In genomic region chr15:47218295-47218694, GRCh38 we compare ENCODE assay signal across 23 cellular contexts.
"Had no signal": no experiment of that assay in that cellular context is flagged by ENCODE, and none has a peak within 500 bp of the region (broad histone marks: within the 10 kb centered on the region; RNA-seq: fewer than 3 reads in every experiment).

No MANE protein-coding gene starts in this region.

- H3K4me3 Mint-ChIP-seq: activated B cell treated with CpG ODN at 0.5 μM for 24 hours; activated CD4-positive, alpha-beta T cell treated with anti-CD3 and anti-CD28 coated beads, Interleukin-2, amount 10 ng/mL, durations not matched to agents 24 days and 14 days; activated CD8-positive, alpha-beta memory T cell treated with anti-CD3 and anti-CD28 coated beads, Interleukin-2, amount 10 ng/mL, durations not matched to agents 7 days and 5 days; activated naive CD4-positive, alpha-beta T cell treated with anti-CD3 and anti-CD28 coated beads, Interleukin-2, amount 50 U/mL, for 24 hours; activated T-cell treated with anti-CD3 and anti-CD28 coated beads, Interleukin-2, amount 50 U/mL, for 24 hours; activated T-helper 1 cell treated with anti-CD3 and anti-CD28 coated beads, Interleukin-12 subunit alpha, Interleukin-12 subunit beta, Interleukin-2, Interleukin-4 antibody, amounts not matched to agents 30 ng/mL and 10 ng/mL and 1 ng/mL, durations not matched to agents 14 hours and 24 hours and 36 hours; T-helper 17 cell had no signal

- H3K4me3 ChIP-seq: PC-9 had no signal

- DNase-seq: activated B cell treated with CpG ODN at 0.5 μM for 24 hours; activated CD4-positive, alpha-beta T cell treated with anti-CD3 and anti-CD28 coated beads for 1 hour; activated CD4-positive, alpha-beta T cell treated with anti-CD3 and anti-CD28 coated beads, Interleukin-2, amount 10 ng/mL, durations not matched to agents 24 days and 14 days; activated CD4-positive, alpha-beta T cell treated with anti-CD3 and anti-CD28 coated beads, Interleukin-2, amount 50 U/mL, for 48 hours; activated CD8-positive, alpha-beta memory T cell treated with anti-CD3 and anti-CD28 coated beads, Interleukin-2, amount 10 ng/mL, durations not matched to agents 7 days and 5 days; activated effector memory CD4-positive, alpha-beta T cell treated with Interleukin-2 at 50 U/mL for 16 hours; activated naive CD4-positive, alpha-beta T cell; activated T-cell treated with anti-CD3 and anti-CD28 coated beads, Interleukin-2, amount 50 U/mL, for 24 hours; aorta; caudate nucleus; NCI-H1105 treated with DMSO at 0.1 percent for 48 hours; NCI-H1436 treated with DMSO at 0.1 percent for 48 hours; NCI-H187; NCI-H2081; NCI-H446; NCI-H524; PC-9; SHP77 treated with DMSO at 0.1 percent for 48 hours; T-helper 17 cell; T-helper 9 cell had no signal

- FAIRE-seq: TTC549 had no signal

- H3K27ac Mint-ChIP-seq: activated B cell treated with CpG ODN at 0.5 μM for 24 hours; activated CD4-positive, alpha-beta T cell treated with anti-CD3 and anti-CD28 coated beads, Interleukin-2, amount 10 ng/mL, durations not matched to agents 24 days and 14 days; activated CD8-positive, alpha-beta memory T cell treated with anti-CD3 and anti-CD28 coated beads, Interleukin-2, amount 10 ng/mL, durations not matched to agents 7 days and 5 days; activated naive CD4-positive, alpha-beta T cell treated with anti-CD3 and anti-CD28 coated beads, Interleukin-2, amount 50 U/mL, for 24 hours; activated T-cell treated with anti-CD3 and anti-CD28 coated beads, Interleukin-2, amount 50 U/mL, for 24 hours; activated T-helper 1 cell treated with anti-CD3 and anti-CD28 coated beads, Interleukin-12 subunit alpha, Interleukin-12 subunit beta, Interleukin-2, Interleukin-4 antibody, amounts not matched to agents 30 ng/mL and 10 ng/mL and 1 ng/mL, durations not matched to agents 14 hours and 24 hours and 36 hours; T-helper 17 cell had no signal

- ATAC-seq: activated CD8-positive, alpha-beta memory T cell treated with anti-CD3 and anti-CD28 coated beads, Interleukin-2, amount 10 ng/mL, durations not matched to agents 7 days and 5 days; T-helper 17 cell had no signal

- H3K4me2 ChIP-seq: PC-9 had no signal

- H3K4me1 Mint-ChIP-seq: activated B cell treated with CpG ODN at 0.5 μM for 24 hours; activated CD4-positive, alpha-beta T cell treated with anti-CD3 and anti-CD28 coated beads, Interleukin-2, amount 10 ng/mL, durations not matched to agents 24 days and 14 days; activated CD8-positive, alpha-beta memory T cell treated with anti-CD3 and anti-CD28 coated beads, Interleukin-2, amount 10 ng/mL, durations not matched to agents 7 days and 5 days; activated naive CD4-positive, alpha-beta T cell treated with anti-CD3 and anti-CD28 coated beads, Interleukin-2, amount 50 U/mL, for 24 hours; T-helper 17 cell had no signal

- H3K9me3 Mint-ChIP-seq: activated B cell treated with CpG ODN at 0.5 μM for 24 hours; activated CD4-positive, alpha-beta T cell treated with anti-CD3 and anti-CD28 coated beads, Interleukin-2, amount 10 ng/mL, durations not matched to agents 24 days and 14 days; activated naive CD4-positive, alpha-beta T cell treated with anti-CD3 and anti-CD28 coated beads, Interleukin-2, amount 50 U/mL, for 24 hours; activated T-helper 1 cell treated with anti-CD3 and anti-CD28 coated beads, Interleukin-12 subunit alpha, Interleukin-12 subunit beta, Interleukin-2, Interleukin-4 antibody, amounts not matched to agents 30 ng/mL and 10 ng/mL and 1 ng/mL, durations not matched to agents 14 hours and 24 hours and 36 hours had no signal

- H3K27me3 Mint-ChIP-seq: activated B cell treated with CpG ODN at 0.5 μM for 24 hours; activated CD4-positive, alpha-beta T cell treated with anti-CD3 and anti-CD28 coated beads, Interleukin-2, amount 10 ng/mL, durations not matched to agents 24 days and 14 days; activated CD8-positive, alpha-beta memory T cell treated with anti-CD3 and anti-CD28 coated beads, Interleukin-2, amount 10 ng/mL, durations not matched to agents 7 days and 5 days; activated naive CD4-positive, alpha-beta T cell treated with anti-CD3 and anti-CD28 coated beads, Interleukin-2, amount 50 U/mL, for 24 hours; activated T-cell treated with anti-CD3 and anti-CD28 coated beads, Interleukin-2, amount 50 U/mL, for 24 hours; T-helper 17 cell had no signal

- H3K36me3 Mint-ChIP-seq: activated CD8-positive, alpha-beta memory T cell treated with anti-CD3 and anti-CD28 coated beads, Interleukin-2, amount 10 ng/mL, durations not matched to agents 7 days and 5 days; activated naive CD4-positive, alpha-beta T cell treated with anti-CD3 and anti-CD28 coated beads, Interleukin-2, amount 50 U/mL, for 24 hours had no signal

- H3K27ac ChIP-seq: PC-9 had no signal

- H2AFZ ChIP-seq: PC-9 had no signal
